7 cellular contexts compared by ENCODE assay signal in genomic region chr20:50881759-50882424, GRCh38. TPM values are rescaled to one million over a fixed set of nuclear protein-coding genes. Genes with fewer than 3 reads are reported as not detected.
A peak's percentile ranks its signal among the peaks of the same experiment; 100 is the strongest.
DNase-seq lines count a peak whose midpoint lies in the region; ATAC-seq and TF ChIP-seq lines count a peak whose summit lies in the region.
"Not testable (repeated sequence)": the region's sequence is repeated elsewhere in the genome, so short reads cannot be mapped to it uniquely, and the experiment has no call there.

No MANE protein-coding gene starts in this region.

- in situ Hi-C loops in Caki2 (cut with HindIII; ENCODE audit: low pct_unique_long_range_greater_than_20kb, low sequenced_read_pairs) = not testable (repeated sequence)

- not testable (repeated sequence) for TF ChIP-seq CTCF in RWPE2 (IDR thresholded peaks at IDR 0.05; ENCODE audit: poor library complexity, severe bottlenecking); thyroid gland (IDR thresholded peaks at IDR 0.05)

- H3K4me3 Mint-ChIP-seq in activated naive CD8-positive, alpha-beta T cell = not testable (repeated sequence)

- 67 to 73% methylated on average over 5 of the region's 5 CpGs for WGBS in thyroid gland, 2 donors

- DNase-seq in Caki2 (ENCODE audit: low read depth) (peak; percentile 71), RWPE2 (ENCODE audit: low spot score) (peak; percentile 39), erythroblast (lab: John Stamatoyannopoulos, UW) (peak; percentile 41 to 70), iris pigment epithelial cell (ENCODE audit: low read depth) (peak; percentile 33), posterior vena cava (ENCODE audit: low spot score) (peak; percentile 29), thyroid gland (peak; percentile 75 to 78)

- H3K9me3 ChIP-seq in RWPE2 (ENCODE audit: severe bottlenecking); thyroid gland: not testable (repeated sequence)

- H3K27me3 Mint-ChIP-seq in activated naive CD8-positive, alpha-beta T cell = not testable (repeated sequence)

- TF ChIP-seq POLR2A in erythroblast (IDR thresholded peaks at IDR 0.05; ENCODE audit: low read length); thyroid gland (IDR thresholded peaks at IDR 0.05): not testable (repeated sequence)

- H3K4me1 ChIP-seq in RWPE2 (ENCODE audit: insufficient read depth, poor library complexity, severe bottlenecking); thyroid gland: not testable (repeated sequence)

- ATAC-seq in RWPE2 (ENCODE audit: low read depth) = not testable (repeated sequence)

- peak overlapping the region; percentile 50 for H3K27ac Mint-ChIP-seq in activated naive CD8-positive, alpha-beta T cell

- not testable (repeated sequence) for H3K36me3 Mint-ChIP-seq in activated naive CD8-positive, alpha-beta T cell

- not testable (repeated sequence) for H3K9me3 Mint-ChIP-seq in activated naive CD8-positive, alpha-beta T cell (ENCODE audit: low read depth)

- intact Hi-C loops in posterior vena cava (cut with DNase I); thyroid gland (cut with DNase I): not testable (repeated sequence)

- H3K36me3 ChIP-seq in RWPE2 (ENCODE audit: low read depth); thyroid gland: not testable (repeated sequence)

- not testable (repeated sequence) for H3K4me3 ChIP-seq in RWPE2 (ENCODE audit: severe bottlenecking); thyroid gland (replicated peaks in 1 of 3)

- not testable (repeated sequence) for H3K27me3 ChIP-seq in RWPE2 (ENCODE audit: insufficient read depth, poor library complexity, severe bottlenecking); thyroid gland

- not testable (repeated sequence) for H3K4me1 Mint-ChIP-seq in activated naive CD8-positive, alpha-beta T cell (ENCODE audit: low read depth)

- H3K27ac ChIP-seq in RWPE2 (ENCODE audit: poor library complexity, severe bottlenecking) = not testable (repeated sequence)
- peak overlapping the region in 1 of 3 donors; percentile 33 for H3K27ac ChIP-seq in thyroid gland

RNA-seq across cellular contexts. Expression of gene ADNP, which starts 49.3 kb away (rescaled TPM):
- 13.6 and 16.3 TPM in 2 replicates for total RNA-seq in Caki2 (2014; rRNA removed; shearing (Covaris generic); ENCODE audit: low replicate concordance)
- total RNA-seq in posterior vena cava (10 to 100 TPM; 42.2 to 48.1 TPM), thyroid gland (10 to 100 TPM; 55.5 to 68.9 (median 63.5) TPM)
